Comparison of ENCODE assay signal across 7 cellular contexts in the genomic region with DNA sequence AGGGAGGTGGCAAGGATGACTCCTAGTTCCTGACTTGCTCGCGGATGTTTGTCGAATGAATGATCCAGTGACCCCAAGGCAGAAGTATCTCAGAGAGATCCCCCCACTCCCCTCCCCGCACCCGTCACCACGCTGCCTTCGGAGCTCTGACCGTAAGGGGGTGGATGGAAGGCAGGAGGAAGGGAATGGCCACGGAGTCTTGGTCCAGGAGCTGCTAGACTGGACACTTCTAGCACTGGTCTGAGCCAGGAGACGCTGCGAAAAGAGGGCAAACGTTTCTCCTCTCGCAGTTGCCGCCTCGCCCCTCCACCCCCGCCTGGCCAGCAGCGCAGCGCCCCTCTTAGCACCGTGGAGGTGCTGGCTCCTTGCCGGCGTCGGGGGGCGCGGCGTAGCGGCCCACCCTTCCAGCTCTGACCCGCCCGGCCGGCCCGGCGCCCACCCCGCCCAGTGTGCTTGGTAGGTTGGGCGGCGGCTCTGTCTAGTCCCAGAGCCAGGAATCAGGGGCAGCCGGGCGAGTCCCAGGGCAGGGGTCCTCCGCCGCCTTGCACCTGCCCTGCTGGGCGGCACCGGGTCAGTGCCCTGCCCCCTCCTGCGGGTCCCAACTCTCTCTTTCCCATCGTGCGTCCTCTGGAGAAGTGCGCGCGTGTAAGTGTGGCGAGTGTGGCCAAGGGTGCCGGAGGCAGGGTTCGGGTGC. TPM values are rescaled to one million over a fixed set of nuclear protein-coding genes. Genes with fewer than 3 reads are reported as not detected.
DNase-seq lines count a peak whose midpoint lies in the region; ATAC-seq and TF ChIP-seq lines count a peak whose summit lies in the region.

No MANE protein-coding gene starts in this region.

- peak overlapping the region; percentile 64 for H3K4me3 ChIP-seq in ectodermal cell (ENCODE audit: insufficient read depth, low read depth, low read length)
- peak overlapping the region; percentile 57 for H3K4me3 ChIP-seq in mononuclear cell (ENCODE audit: low read length)
- H3K4me3 ChIP-seq in vagina, result peak overlapping the region; percentile 67 to 85

- peaks cover 11% of the 10 kb centered on the region for H3K36me3 ChIP-seq in ectodermal cell (ENCODE audit: control insufficient read depth, insufficient read depth, low read length)
- H3K36me3 ChIP-seq in vagina, result peaks cover 0 to 11% of the 10 kb centered on the region in 2 donors

- H3K9me3 ChIP-seq in ectodermal cell (ENCODE audit: control insufficient read depth, low read length) (peaks cover 1% of the 10 kb centered on the region), mononuclear cell (ENCODE audit: low read depth, low read length) (no peaks in the 10 kb centered on the region), vagina (no peaks in the 10 kb centered on the region)

- DNase-seq in GM13977 (ENCODE audit: low spot score), result peak; percentile 46
- peak; percentile 34 for DNase-seq in OCI-M1 (lab: John Stamatoyannopoulos, UW)
- no peak for DNase-seq in vagina (ENCODE audit: extremely low spot score in 2 of 2)
- no peak for DNase-seq in NCI-H2029 treated with DMSO at 0.1 percent for 48 hours (lab: John Stamatoyannopoulos, UW)

- TF ChIP-seq CTCF in GM13977 (IDR thresholded peaks at IDR 0.05; ENCODE audit: extremely low read depth, insufficient read depth, missing control alignments), result no peak
- no peak for TF ChIP-seq CTCF in vagina (IDR thresholded peaks at IDR 0.05)

- H3K4me1 ChIP-seq in ectodermal cell (ENCODE audit: control insufficient read depth, insufficient read depth, low read length) (no peaks in the 10 kb centered on the region), mononuclear cell (ENCODE audit: insufficient read depth, low read length) (peaks cover 31% of the 10 kb centered on the region), vagina (peaks cover 26% of the 10 kb centered on the region)

- in situ Hi-C loops in GM13977 (cut with MboI; ENCODE audit: low pct_unique_long_range_greater_than_20kb, low sequenced_read_pairs, unreplicated experiment), result no loop called here

- H3K27me3 ChIP-seq in ectodermal cell (ENCODE audit: control insufficient read depth, insufficient read depth, low read length, poor library complexity, severe bottlenecking) (peaks cover 45% of the 10 kb centered on the region), mononuclear cell (ENCODE audit: insufficient read depth, low read length) (peaks cover 8% of the 10 kb centered on the region), vagina (no peaks in the 10 kb centered on the region)

- no peak for TF ChIP-seq POLR2A in vagina (IDR thresholded peaks at IDR 0.05)

- 5 to 7% methylated on average over 49 of the region's 49 CpGs for WGBS in ectodermal cell, 2 experiments

- intact Hi-C loops in vagina (cut with DNase I), result no loop called here

- no peak for ATAC-seq in GM21447 (IDR thresholded peaks at IDR 0.05; ENCODE audit: unreplicated experiment)

- H3K27ac ChIP-seq in ectodermal cell (ENCODE audit: insufficient read depth, low read depth, low read length, poor library complexity, severe bottlenecking), result no peak overlapping the region
- peak overlapping the region; percentile 83 for H3K27ac ChIP-seq in vagina

RNA-seq across cellular contexts. Expression of a gene that starts 2.4 kb away (rescaled TPM):
- polyA plus RNA-seq in ectodermal cell (2013, experiment 1 of 4), result 16.6 TPM
- 17.8 TPM for polyA plus RNA-seq in ectodermal cell (2013, experiment 2 of 4)
- polyA plus RNA-seq in ectodermal cell (2013, experiment 3 of 4), result 15.3 TPM
- polyA plus RNA-seq in ectodermal cell (2013, experiment 4 of 4), result 17.3 TPM
- total RNA-seq in mononuclear cell (6.6 TPM), vagina (57.0 TPM)

RNA-seq across cellular contexts. Expression of a gene that starts 10.2 kb away (rescaled TPM):
- polyA plus RNA-seq in ectodermal cell (2013, experiment 1 of 4), result 82.9 TPM
- 81.0 TPM for polyA plus RNA-seq in ectodermal cell (2013, experiment 2 of 4)
- polyA plus RNA-seq in ectodermal cell (2013, experiment 3 of 4), result 73.5 TPM
- 77.5 TPM for polyA plus RNA-seq in ectodermal cell (2013, experiment 4 of 4)
- 57.9 TPM for total RNA-seq in mononuclear cell
- 81.0 TPM for total RNA-seq in vagina

RNA-seq across cellular contexts. Expression of a gene that starts 27.6 kb away (rescaled TPM):
- polyA plus RNA-seq in ectodermal cell (2013, experiment 1 of 4), result not detected
- not detected for polyA plus RNA-seq in ectodermal cell (2013, experiment 2 of 4)
- not detected for polyA plus RNA-seq in ectodermal cell (2013, experiment 3 of 4)
- not detected for polyA plus RNA-seq in ectodermal cell (2013, experiment 4 of 4)
- total RNA-seq in mononuclear cell (under 0.01 TPM), vagina (not detected)

RNA-seq across cellular contexts. Expression of a gene that starts 42.8 kb away (rescaled TPM):
- 27.1 TPM for polyA plus RNA-seq in ectodermal cell (2013, experiment 1 of 4)
- polyA plus RNA-seq in ectodermal cell (2013, experiment 2 of 4), result 26.4 TPM
- polyA plus RNA-seq in ectodermal cell (2013, experiment 3 of 4), result 15.9 TPM
- polyA plus RNA-seq in ectodermal cell (2013, experiment 4 of 4), result 19.4 TPM
- total RNA-seq in mononuclear cell (63.8 TPM), vagina (44.9 TPM)

RNA-seq across cellular contexts. Expression of a gene that starts 57.5 kb away (rescaled TPM):
- 32.1 TPM for polyA plus RNA-seq in ectodermal cell (2013, experiment 1 of 4)
- polyA plus RNA-seq in ectodermal cell (2013, experiment 2 of 4), result 31.7 TPM
- polyA plus RNA-seq in ectodermal cell (2013, experiment 3 of 4), result 21.0 TPM
- 22.8 TPM for polyA plus RNA-seq in ectodermal cell (2013, experiment 4 of 4)
- total RNA-seq in mononuclear cell, result 17.1 TPM
- total RNA-seq in vagina, result 62.6 TPM

Comparison
In these comparisons a context has a peak if more than half of its experiments do, and no peak if none do; other contexts are left out.
1. DNase-seq: peak in GM13977 (single experiment) and OCI-M1 (single experiment); none in vagina (0 of 2) and NCI-H2029 treated with DMSO at 0.1 percent for 48 hours (single experiment).
2. Peak in every context shown above with its lines, with median percentiles within 50 percentile points of each other: H3K4me3 ChIP-seq.